12 cellular contexts compared by ENCODE assay signal in genomic region chr12:718756-719138, GRCh38. TPM values are rescaled to one million over a fixed set of nuclear protein-coding genes. Genes with fewer than 3 reads are reported as not detected.
DNase-seq lines count a peak whose midpoint lies in the region; ATAC-seq, FAIRE-seq and TF ChIP-seq lines count a peak whose summit lies in the region.
"Had no signal": no experiment of that assay in that cellular context is flagged by ENCODE, and none has a peak within 500 bp of the region (broad histone marks: within the 10 kb centered on the region; RNA-seq: fewer than 3 reads in every experiment).

No MANE protein-coding gene starts in this region.

- FAIRE-seq in K562 (lab: Jason Lieb, UNC) (no peak), GM19239 (lab: Jason Lieb, UNC) (no peak)

- 64% methylated on average over 3 of the region's 5 CpGs for WGBS in K562 (ENCODE audit: insufficient coverage, low coverage, missing lambda C conversion rate)
- WGBS in esophagus squamous epithelium, 2 donors: 90 to 93% methylated on average over 5 of the region's 5 CpGs

- TF ChIP-seq CTCF in K562 (IDR thresholded peaks at IDR 0.05 in 2 of 3, conservative IDR thresholded peaks at IDR 0.05 in 1 of 3; ENCODE audit: insufficient read depth in 2 of 3, low read depth in 1 of 3, low read length in 3 of 3) (no peak), parathyroid adenoma (IDR thresholded peaks at IDR 0.05) (no peak), esophagus squamous epithelium (IDR thresholded peaks at IDR 0.05) (no peak)

- in situ Hi-C loops in K562 (cut with MboI): no loop called here

- ATAC-seq in K562 (no peak), HG03432 (IDR thresholded peaks at IDR 0.05; ENCODE audit: unreplicated experiment) (no peak), GM21515 (IDR thresholded peaks at IDR 0.05; ENCODE audit: unreplicated experiment) (no peak)

- CTCF ChIA-PET in CD4-positive, alpha-beta memory T cell (lab: Charles Lee; ENCODE audit: partially characterized antibody): interaction anchor here (1.6 kb wide), 1 partner anchor 10 kb away, joined by 7 read pairs; no protein-coding TSS in a partner anchor
- CTCF ChIA-PET in K562 (lab: Yijun Ruan, JAX; ENCODE audit: low intra/inter-chr PET ratio): no interaction called here

- intact Hi-C loops in CD4-positive, alpha-beta memory T cell (cut with micrococcal nuclease): loop anchor here (5.0 kb wide), 1 partner anchor 34 kb away; the partner anchor contains the start of gene WNK1
- intact Hi-C loops in K562 (cut with micrococcal nuclease) (no loop called here), esophagus squamous epithelium (cut with DNase I) (no loop called here)

- no peaks in the 10 kb centered on the region for H3K9me3 ChIP-seq in CD4-positive, alpha-beta memory T cell (ENCODE audit: control insufficient read depth in 1 of 2, low read length in 2 of 2)
- H3K9me3 ChIP-seq in KOPT-K1 (ENCODE audit: insufficient read depth, low read length, poor library complexity, severe bottlenecking) (no peaks in the 10 kb centered on the region), K562 (replicated peaks; ENCODE audit: control insufficient read depth, insufficient read depth, low read depth, low read length) (no peaks in the 10 kb centered on the region; the same call in 1 of the 2 replicates), parathyroid adenoma (ENCODE audit: control insufficient read depth, low read length) (no peaks in the 10 kb centered on the region), esophagus squamous epithelium (no peaks in the 10 kb centered on the region)
- H3K9me3 ChIP-seq: transverse colon had no signal

- H3K4me3 ChIP-seq in CD4-positive, alpha-beta memory T cell (ENCODE audit: low read length in 2 of 2): no peak overlapping the region
- H3K4me3 ChIP-seq in K562 (no peak overlapping the region), parathyroid adenoma (ENCODE audit: low read depth, low read length) (no peak overlapping the region), esophagus squamous epithelium (no peak overlapping the region)
- H3K4me3 ChIP-seq: transverse colon had no signal

- no peaks in the 10 kb centered on the region for H3K9me1 ChIP-seq in K562 (ENCODE audit: control insufficient read depth, insufficient read depth, low read length)

- H3K9ac ChIP-seq in K562 (ENCODE audit: insufficient read depth in 1 of 2, low read depth in 2 of 2, low read length in 2 of 2): no peak overlapping the region
- H3K9ac ChIP-seq in parathyroid adenoma: no peak overlapping the region

- TF ChIP-seq POLR2A in K562 (conservative IDR thresholded peaks at IDR 0.05): no peak
- no peak for TF ChIP-seq POLR2A in esophagus squamous epithelium (IDR thresholded peaks at IDR 0.05)

- H3K4me1 Mint-ChIP-seq in CD4-positive, alpha-beta memory T cell: peaks cover 25 to 43% (median 33%) of the 10 kb centered on the region in 4 donors

- H3K36me3 ChIP-seq in CD4-positive, alpha-beta memory T cell (ENCODE audit: insufficient read depth, low read length): no peaks in the 10 kb centered on the region
- H3K36me3 ChIP-seq in KOPT-K1 (ENCODE audit: insufficient read depth, low read length) (no peaks in the 10 kb centered on the region), K562 (ENCODE audit: control insufficient read depth, insufficient read depth, low read length) (no peaks in the 10 kb centered on the region), parathyroid adenoma (ENCODE audit: control insufficient read depth, insufficient read depth, low read length) (no peaks in the 10 kb centered on the region), esophagus squamous epithelium (no peaks in the 10 kb centered on the region)
- H3K36me3 ChIP-seq: transverse colon had no signal

- H3K27me3 Mint-ChIP-seq in CD4-positive, alpha-beta memory T cell: peaks cover 0 to 3% of the 10 kb centered on the region in 2 donors

- H3K4me2 ChIP-seq in K562 (ENCODE audit: insufficient read depth, low read length) (0 out of 2 replicates have a peak overlapping the region, but pooled peaks have one; percentile 21), parathyroid adenoma (ENCODE audit: low read length) (no peak overlapping the region)

- peak overlapping the region in 6 of 7 donors; percentile 44 to 93 (median 84) for H3K27ac Mint-ChIP-seq in CD4-positive, alpha-beta memory T cell
- H3K27ac Mint-ChIP-seq: natural killer cell had no signal

- H3K79me2 ChIP-seq in K562 (ENCODE audit: control insufficient read depth, insufficient read depth, low read length): no peaks in the 10 kb centered on the region
- no peaks in the 10 kb centered on the region for H3K79me2 ChIP-seq in parathyroid adenoma

- no peak for DNase-seq in CD4-positive, alpha-beta memory T cell
- DNase-seq in K562 (ENCODE audit: extremely low read depth in 1 of 4, low spot score in 3 of 4): no peak
- DNase-seq in esophagus squamous epithelium (lab: John Stamatoyannopoulos, UW): no peak
- DNase-seq in GM19239 (ENCODE audit: insufficient read length, low spot score): no peak
- DNase-seq: natural killer cell, NCI-H2227 treated with DMSO at 0.1 percent for 48 hours had no signal

- no TSS peak for BruUV-seq in K562 (replicated peaks; lab: Mats Ljungman, UMichigan)

- peaks cover 16% of the 10 kb centered on the region for H3K4me1 ChIP-seq in CD4-positive, alpha-beta memory T cell (ENCODE audit: insufficient read depth, low read length)
- H3K4me1 ChIP-seq in K562 (replicated peaks in 1 of 2; ENCODE audit: control insufficient read depth in 2 of 2, insufficient read depth in 2 of 2, low read length in 2 of 2) (peaks cover 4 to 14% of the 10 kb centered on the region in 2 experiments; a peak in 3 of 5 replicates), parathyroid adenoma (no peaks in the 10 kb centered on the region), esophagus squamous epithelium (peaks cover 0 to 5% (median 0%) of the 10 kb centered on the region in 3 donors)
- H3K4me1 ChIP-seq: transverse colon had no signal

- TF ChIP-seq EP300 in K562 (IDR thresholded peaks at IDR 0.05; ENCODE audit: low read length): no peak

- H2AFZ ChIP-seq in K562 (ENCODE audit: low read depth, low read length) (peak overlapping the region; percentile 83), parathyroid adenoma (peak overlapping the region; percentile 40)

- TF ChIP-seq RAD21 in K562 (CRISPR knock-in tag; conservative IDR thresholded peaks at IDR 0.05 in 1 of 2, IDR thresholded peaks at IDR 0.05 in 1 of 2): no peak

- H3K27ac ChIP-seq in CD4-positive, alpha-beta memory T cell (ENCODE audit: low read depth, low read length): no peak overlapping the region
- H3K27ac ChIP-seq in KOPT-K1 (ENCODE audit: low read depth, low read length, poor library complexity, severe bottlenecking): peak overlapping the region; percentile 63
- no peak overlapping the region for H3K27ac ChIP-seq in K562 (ENCODE audit: extremely low read depth, low read depth, low read length)
- H3K27ac ChIP-seq in parathyroid adenoma: no peak overlapping the region
- H3K27ac ChIP-seq in esophagus squamous epithelium: no peak overlapping the region
- H3K27ac ChIP-seq: transverse colon had no signal

- H4K20me1 ChIP-seq in K562 (replicated peaks; ENCODE audit: control insufficient read depth, insufficient read depth, low read length): no peaks in the 10 kb centered on the region

- H3K9me3 Mint-ChIP-seq in CD4-positive, alpha-beta memory T cell: no peaks in the 10 kb centered on the region
- H3K9me3 Mint-ChIP-seq: natural killer cell had no signal

- no peaks in the 10 kb centered on the region for H3K36me3 Mint-ChIP-seq in CD4-positive, alpha-beta memory T cell
- H3K36me3 Mint-ChIP-seq: natural killer cell had no signal

- peak overlapping the region; percentile 8 to 87 (median 72) for H3K4me3 Mint-ChIP-seq in CD4-positive, alpha-beta memory T cell
- H3K4me3 Mint-ChIP-seq: natural killer cell had no signal

- no peaks in the 10 kb centered on the region for H3K27me3 ChIP-seq in CD4-positive, alpha-beta memory T cell (ENCODE audit: insufficient read depth, low read length)
- no peaks in the 10 kb centered on the region for H3K27me3 ChIP-seq in K562 (ENCODE audit: control insufficient read depth in 2 of 2, insufficient read depth in 2 of 2, low read length in 2 of 2)
- no peaks in the 10 kb centered on the region for H3K27me3 ChIP-seq in parathyroid adenoma (ENCODE audit: control insufficient read depth, insufficient read depth, low read length)
- no peaks in the 10 kb centered on the region for H3K27me3 ChIP-seq in esophagus squamous epithelium
- H3K27me3 ChIP-seq: transverse colon had no signal

- POLR2A ChIA-PET in CD4-positive, alpha-beta memory T cell (lab: Charles Lee; ENCODE audit: partially characterized antibody): interaction anchor here (1.6 to 3.2 kb wide), 2 partner anchors 33 to 76 kb away, joined by 3 to 21 read pairs; partner anchors contain the start of gene WNK1
- POLR2A ChIA-PET in K562 (lab: Yijun Ruan, JAX): no interaction called here

RNA-seq across cellular contexts. Expression of gene WNK1, which starts 33.6 kb away (rescaled TPM):
- total RNA-seq in CD4-positive, alpha-beta memory T cell: 100 to 1,000 TPM; 192 to 194 TPM
- polyA plus RNA-seq in CD4-positive, alpha-beta memory T cell: 10 to 100 TPM in 1 of 2 donors, 1 to 10 TPM in 1; 4.5 to 49.5 TPM
- 107 and 268 TPM in 2 replicates for total RNA-seq in K562 (2011; cell fraction: chromatin; rRNA removed; ENCODE audit: low replicate concordance)
- 59.2 and 97.8 TPM in 2 replicates for total RNA-seq in K562 (2011; cell fraction: nucleolus; rRNA removed)
- 150 and 213 TPM in 2 replicates for total RNA-seq in K562 (2011; cell fraction: nucleoplasm; rRNA removed)
- total RNA-seq in K562 (2014; rRNA removed): 21.4 and 24.7 TPM in 2 replicates
- total RNA-seq in K562 (2014; rRNA removed; fragmentation: Illumina TruSeq; extraction: Trizol): 32.5 and 33.3 TPM in 2 replicates
- total RNA-seq in K562 (2015; rRNA removed; fragmentation: Illumina TruSeq; extraction: Trizol): 32.0 and 37.2 TPM in 2 replicates
- total RNA-seq in K562 (2021): 59.1 and 73.9 TPM in 2 replicates
- 30.8 and 31.0 TPM in 2 replicates for polyA plus RNA-seq in K562 (2011; rRNA removed)
- 46.3 and 55.3 TPM in 2 replicates for polyA plus RNA-seq in K562 (2011; cell fraction: cytosol; rRNA removed)
- 48.7 and 67.8 TPM in 2 replicates for polyA plus RNA-seq in K562 (2011; cell fraction: nucleus; rRNA removed)
- polyA plus RNA-seq in K562 (2012): 48.1 and 51.9 TPM in 2 replicates
- polyA plus RNA-seq in K562 (2014; fragmentation: Illumina TruSeq; extraction: Trizol): 62.6 and 66.0 TPM in 2 replicates
- polyA plus RNA-seq in K562 (2014; fragmentation: Nextera tagmentation; extraction: Ambion mirVana): 10 to 100 TPM in 1 of 2 experiments, 1 to 10 TPM in 1; 4.3 to 13.2 TPM
- 27.2 and 30.8 TPM in 2 replicates for polyA plus RNA-seq in K562 (2014; rRNA removed)
- 109 and 110 TPM in 2 replicates for polyA minus RNA-seq in K562 (2011; rRNA and poly(A)+ RNA removed)
- 116 and 128 TPM in 2 replicates for polyA minus RNA-seq in K562 (2011; cell fraction: cytosol; rRNA and poly(A)+ RNA removed)
- 73.6 and 96.6 TPM in 2 replicates for polyA minus RNA-seq in K562 (2011; cell fraction: nucleus; rRNA and poly(A)+ RNA removed)
- total RNA-seq in esophagus squamous epithelium: 100 to 1,000 TPM; 120 to 269 (median 204) TPM

RNA-seq across cellular contexts. Expression of gene NINJ2, which starts 55.5 kb away (rescaled TPM):
- 1 to 10 TPM; 3.7 to 4.5 TPM for total RNA-seq in CD4-positive, alpha-beta memory T cell
- 10 to 100 TPM; 25.5 to 30.3 TPM for polyA plus RNA-seq in CD4-positive, alpha-beta memory T cell
- 1.9 and 2.7 TPM in 2 replicates for total RNA-seq in K562 (2011; cell fraction: chromatin; rRNA removed; ENCODE audit: low replicate concordance)
- total RNA-seq in K562 (2011; cell fraction: nucleolus; rRNA removed): 2.0 and 2.1 TPM in 2 replicates
- 1.5 TPM in 2 replicates for total RNA-seq in K562 (2011; cell fraction: nucleoplasm; rRNA removed)
- 3.6 and 4.5 TPM in 2 replicates for total RNA-seq in K562 (2014; rRNA removed)
- 1.7 and 3.3 TPM in 2 replicates for total RNA-seq in K562 (2014; rRNA removed; fragmentation: Illumina TruSeq; extraction: Trizol)
- 4.0 and 4.9 TPM in 2 replicates for total RNA-seq in K562 (2015; rRNA removed; fragmentation: Illumina TruSeq; extraction: Trizol)
- 2.3 and 2.6 TPM in 2 replicates for total RNA-seq in K562 (2021)
- 3.6 and 5.3 TPM in 2 replicates for polyA plus RNA-seq in K562 (2011; rRNA removed)
- 13.1 and 19.4 TPM in 2 replicates for polyA plus RNA-seq in K562 (2011; cell fraction: cytosol; rRNA removed)
- 4.1 and 4.4 TPM in 2 replicates for polyA plus RNA-seq in K562 (2011; cell fraction: nucleus; rRNA removed)
- 5.8 and 7.2 TPM in 2 replicates for polyA plus RNA-seq in K562 (2012)
- polyA plus RNA-seq in K562 (2014; fragmentation: Illumina TruSeq; extraction: Trizol): 6.5 and 7.3 TPM in 2 replicates
- polyA plus RNA-seq in K562 (2014; fragmentation: Nextera tagmentation; extraction: Ambion mirVana): 10 to 100 TPM; 10.6 to 16.0 TPM
- 4.3 and 4.8 TPM in 2 replicates for polyA plus RNA-seq in K562 (2014; rRNA removed)
- 5.5 and 8.4 TPM in 2 replicates for polyA minus RNA-seq in K562 (2011; rRNA and poly(A)+ RNA removed)
- 2.9 and 3.7 TPM in 2 replicates for polyA minus RNA-seq in K562 (2011; cell fraction: cytosol; rRNA and poly(A)+ RNA removed)
- polyA minus RNA-seq in K562 (2011; cell fraction: nucleus; rRNA and poly(A)+ RNA removed): 0.81 and 2.6 TPM in 2 replicates
- total RNA-seq in esophagus squamous epithelium: 10 to 100 TPM in 1 of 4 donors, 1 to 10 TPM in 3; 2.2 to 14.9 (median 4.5) TPM
- total RNA-seq: epithelial cell of proximal tubule had no signal
